ENCODE assay signal across 1 cellular context in the genomic region with DNA sequence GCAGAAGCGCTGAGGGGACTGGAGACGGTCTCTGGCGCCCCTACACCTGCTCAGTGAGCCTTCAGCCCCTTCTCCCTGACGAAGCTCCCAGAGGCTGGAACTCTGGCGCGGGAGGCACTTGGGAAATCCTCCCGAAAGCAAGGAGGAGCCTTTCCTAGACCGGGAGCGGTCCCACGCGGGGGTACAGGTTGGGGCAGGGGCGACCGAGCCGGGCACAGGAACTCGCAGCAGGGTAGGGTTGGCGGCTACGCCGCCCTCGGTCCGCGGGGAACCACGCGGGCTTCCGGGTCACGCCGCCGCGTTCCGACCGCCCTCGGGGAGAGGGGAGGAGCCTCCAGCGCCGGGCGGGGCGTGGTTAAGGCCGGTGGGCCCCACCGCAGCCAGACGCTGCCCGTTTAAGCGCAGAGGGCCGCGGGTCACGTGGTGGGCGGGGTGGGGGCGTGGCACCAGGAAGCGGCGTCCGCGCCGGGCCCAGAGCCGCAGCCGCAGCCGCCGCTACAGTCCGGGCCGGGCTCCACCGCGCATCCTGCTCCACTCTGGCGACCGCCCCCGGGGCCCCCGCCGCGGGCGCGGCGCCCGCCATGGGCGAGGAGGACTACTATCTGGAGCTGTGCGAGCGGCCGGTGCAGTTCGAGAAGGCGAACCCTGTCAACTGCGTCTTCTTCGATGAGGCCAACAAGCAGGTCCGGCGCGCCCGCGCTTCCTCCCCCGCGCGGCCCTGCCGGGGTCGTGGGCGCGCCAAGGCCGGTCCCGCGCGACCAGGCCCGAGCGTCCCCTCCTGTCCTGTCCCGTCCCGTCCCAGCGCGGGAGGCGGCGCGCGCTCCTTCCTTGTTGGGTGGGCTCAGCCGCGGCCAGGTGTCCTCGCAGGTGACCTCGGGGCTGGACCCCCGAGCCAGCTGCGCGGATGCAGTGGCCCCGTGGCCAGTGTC.
TF ChIP-seq lines count a peak whose summit lies in the region.

Gene RMC1, plus strand, starts transcription at position 474 of the 929 bp plus-strand sequence. Its CDS starts 108 bp downstream, at position 582.

TF ChIP-seq in K562, 482 proteins besides CTCF, POLR2A, EP300 and RAD21 (continued from another document and continues in another):
- TF ChIP-seq GTF2F1 (IDR thresholded peaks at IDR 0.05; ENCODE audit: low read depth, low read length) (peak; percentile 25; the same call in 1 of the 2 replicates), ZNF583 (CRISPR knock-in tag; IDR thresholded peaks at IDR 0.05) (0 out of 2 replicates have a peak, but pooled peaks have one; percentile 62), YY1 (IDR thresholded peaks at IDR 0.05; ENCODE audit: borderline replicate concordance in 1 of 3, control insufficient read depth in 1 of 3, extremely low read depth in 1 of 3, insufficient read depth in 3 of 3, insufficient read length in 1 of 3, insufficient replicate concordance in 2 of 3, low read depth in 1 of 3, low read length in 2 of 3) (peak in 1 of 3 experiments; percentile 32), ZSCAN29 (IDR thresholded peaks at IDR 0.05) (peak; percentile 75; the same call in 1 of the 2 replicates), E2F5 (CRISPR knock-in tag; IDR thresholded peaks at IDR 0.05) (peak; percentile 34; the same call in 1 of the 2 replicates), SMC3 (conservative IDR thresholded peaks at IDR 0.05; ENCODE audit: insufficient read depth, low read depth, low read length) (0 out of 2 replicates have a peak, but pooled peaks have one; percentile 8), ADNP (tag; IDR thresholded peaks at IDR 0.05) (no peak), ZNF12 (CRISPR knock-in tag; IDR thresholded peaks at IDR 0.05) (peak; percentile 45; the same call in 1 of the 2 replicates), ZNF280A (IDR thresholded peaks at IDR 0.05; ENCODE audit: low read depth, partially characterized antibody) (no peak), POLR2B (IDR thresholded peaks at IDR 0.05; ENCODE audit: low read depth, partially characterized antibody) (peak; percentile 96), GABPA (tag; conservative IDR thresholded peaks at IDR 0.05; ENCODE audit: low read depth) (peak; percentile 90), ZNF212 (CRISPR knock-in tag; IDR thresholded peaks at IDR 0.05) (no peak), CREB5 (CRISPR knock-in tag; IDR thresholded peaks at IDR 0.05) (no peak), ZNF76 (CRISPR knock-in tag; IDR thresholded peaks at IDR 0.05; ENCODE audit: borderline replicate concordance) (no peak), EGR1 (conservative IDR thresholded peaks at IDR 0.05) (peak; percentile 74), PCBP1 (IDR thresholded peaks at IDR 0.05; ENCODE audit: low read depth, low read length, poor library complexity, severe bottlenecking) (peak; percentile 91), ZNF696 (CRISPR knock-in tag; conservative IDR thresholded peaks at IDR 0.05) (no peak), MEF2D (tag; conservative IDR thresholded peaks at IDR 0.05; ENCODE audit: low read depth) (no peak; the same call in 1 of the 2 replicates), CREM (IDR thresholded peaks at IDR 0.05; ENCODE audit: low read depth) (peak; percentile 74)
- TF ChIP-seq, protein P1, sequence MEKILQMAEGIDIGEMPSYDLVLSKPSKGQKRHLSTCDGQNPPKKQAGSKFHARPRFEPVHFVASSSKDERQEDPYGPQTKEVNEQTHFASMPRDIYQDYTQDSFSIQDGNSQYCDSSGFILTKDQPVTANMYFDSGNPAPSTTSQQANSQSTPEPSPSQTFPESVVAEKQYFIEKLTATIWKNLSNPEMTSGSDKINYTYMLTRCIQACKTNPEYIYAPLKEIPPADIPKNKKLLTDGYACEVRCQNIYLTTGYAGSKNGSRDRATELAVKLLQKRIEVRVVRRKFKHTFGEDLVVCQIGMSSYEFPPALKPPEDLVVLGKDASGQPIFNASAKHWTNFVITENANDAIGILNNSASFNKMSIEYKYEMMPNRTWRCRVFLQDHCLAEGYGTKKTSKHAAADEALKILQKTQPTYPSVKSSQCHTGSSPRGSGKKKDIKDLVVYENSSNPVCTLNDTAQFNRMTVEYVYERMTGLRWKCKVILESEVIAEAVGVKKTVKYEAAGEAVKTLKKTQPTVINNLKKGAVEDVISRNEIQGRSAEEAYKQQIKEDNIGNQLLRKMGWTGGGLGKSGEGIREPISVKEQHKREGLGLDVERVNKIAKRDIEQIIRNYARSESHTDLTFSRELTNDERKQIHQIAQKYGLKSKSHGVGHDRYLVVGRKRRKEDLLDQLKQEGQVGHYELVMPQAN (IDR thresholded peaks at IDR 0.05; ENCODE audit: borderline replicate concordance): peak; percentile 85
- TF ChIP-seq, protein P2, sequence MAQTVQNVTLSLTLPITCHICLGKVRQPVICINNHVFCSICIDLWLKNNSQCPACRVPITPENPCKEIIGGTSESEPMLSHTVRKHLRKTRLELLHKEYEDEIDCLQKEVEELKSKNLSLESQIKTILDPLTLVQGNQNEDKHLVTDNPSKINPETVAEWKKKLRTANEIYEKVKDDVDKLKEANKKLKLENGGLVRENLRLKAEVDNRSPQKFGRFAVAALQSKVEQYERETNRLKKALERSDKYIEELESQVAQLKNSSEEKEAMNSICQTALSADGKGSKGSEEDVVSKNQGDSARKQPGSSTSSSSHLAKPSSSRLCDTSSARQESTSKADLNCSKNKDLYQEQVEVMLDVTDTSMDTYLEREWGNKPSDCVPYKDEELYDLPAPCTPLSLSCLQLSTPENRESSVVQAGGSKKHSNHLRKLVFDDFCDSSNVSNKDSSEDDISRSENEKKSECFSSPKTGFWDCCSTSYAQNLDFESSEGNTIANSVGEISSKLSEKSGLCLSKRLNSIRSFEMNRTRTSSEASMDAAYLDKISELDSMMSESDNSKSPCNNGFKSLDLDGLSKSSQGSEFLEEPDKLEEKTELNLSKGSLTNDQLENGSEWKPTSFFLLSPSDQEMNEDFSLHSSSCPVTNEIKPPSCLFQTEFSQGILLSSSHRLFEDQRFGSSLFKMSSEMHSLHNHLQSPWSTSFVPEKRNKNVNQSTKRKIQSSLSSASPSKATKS (CRISPR knock-in tag; IDR thresholded peaks at IDR 0.05): 0 out of 2 replicates have a peak, but pooled peaks have one; percentile 31
- TF ChIP-seq, protein P3, sequence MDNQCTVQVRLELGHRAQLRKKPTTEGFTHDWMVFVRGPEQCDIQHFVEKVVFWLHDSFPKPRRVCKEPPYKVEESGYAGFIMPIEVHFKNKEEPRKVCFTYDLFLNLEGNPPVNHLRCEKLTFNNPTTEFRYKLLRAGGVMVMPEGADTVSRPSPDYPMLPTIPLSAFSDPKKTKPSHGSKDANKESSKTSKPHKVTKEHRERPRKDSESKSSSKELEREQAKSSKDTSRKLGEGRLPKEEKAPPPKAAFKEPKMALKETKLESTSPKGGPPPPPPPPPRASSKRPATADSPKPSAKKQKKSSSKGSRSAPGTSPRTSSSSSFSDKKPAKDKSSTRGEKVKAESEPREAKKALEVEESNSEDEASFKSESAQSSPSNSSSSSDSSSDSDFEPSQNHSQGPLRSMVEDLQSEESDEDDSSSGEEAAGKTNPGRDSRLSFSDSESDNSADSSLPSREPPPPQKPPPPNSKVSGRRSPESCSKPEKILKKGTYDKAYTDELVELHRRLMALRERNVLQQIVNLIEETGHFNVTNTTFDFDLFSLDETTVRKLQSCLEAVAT (IDR thresholded peaks at IDR 0.05): 0 out of 4 replicates have a peak, but pooled peaks of 1 of the 2 experiments have one; percentile 70
- TF ChIP-seq, protein P4, sequence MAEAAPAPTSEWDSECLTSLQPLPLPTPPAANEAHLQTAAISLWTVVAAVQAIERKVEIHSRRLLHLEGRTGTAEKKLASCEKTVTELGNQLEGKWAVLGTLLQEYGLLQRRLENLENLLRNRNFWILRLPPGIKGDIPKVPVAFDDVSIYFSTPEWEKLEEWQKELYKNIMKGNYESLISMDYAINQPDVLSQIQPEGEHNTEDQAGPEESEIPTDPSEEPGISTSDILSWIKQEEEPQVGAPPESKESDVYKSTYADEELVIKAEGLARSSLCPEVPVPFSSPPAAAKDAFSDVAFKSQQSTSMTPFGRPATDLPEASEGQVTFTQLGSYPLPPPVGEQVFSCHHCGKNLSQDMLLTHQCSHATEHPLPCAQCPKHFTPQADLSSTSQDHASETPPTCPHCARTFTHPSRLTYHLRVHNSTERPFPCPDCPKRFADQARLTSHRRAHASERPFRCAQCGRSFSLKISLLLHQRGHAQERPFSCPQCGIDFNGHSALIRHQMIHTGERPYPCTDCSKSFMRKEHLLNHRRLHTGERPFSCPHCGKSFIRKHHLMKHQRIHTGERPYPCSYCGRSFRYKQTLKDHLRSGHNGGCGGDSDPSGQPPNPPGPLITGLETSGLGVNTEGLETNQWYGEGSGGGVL (CRISPR knock-in tag; IDR thresholded peaks at IDR 0.05): no peak
- TF ChIP-seq, protein P5, sequence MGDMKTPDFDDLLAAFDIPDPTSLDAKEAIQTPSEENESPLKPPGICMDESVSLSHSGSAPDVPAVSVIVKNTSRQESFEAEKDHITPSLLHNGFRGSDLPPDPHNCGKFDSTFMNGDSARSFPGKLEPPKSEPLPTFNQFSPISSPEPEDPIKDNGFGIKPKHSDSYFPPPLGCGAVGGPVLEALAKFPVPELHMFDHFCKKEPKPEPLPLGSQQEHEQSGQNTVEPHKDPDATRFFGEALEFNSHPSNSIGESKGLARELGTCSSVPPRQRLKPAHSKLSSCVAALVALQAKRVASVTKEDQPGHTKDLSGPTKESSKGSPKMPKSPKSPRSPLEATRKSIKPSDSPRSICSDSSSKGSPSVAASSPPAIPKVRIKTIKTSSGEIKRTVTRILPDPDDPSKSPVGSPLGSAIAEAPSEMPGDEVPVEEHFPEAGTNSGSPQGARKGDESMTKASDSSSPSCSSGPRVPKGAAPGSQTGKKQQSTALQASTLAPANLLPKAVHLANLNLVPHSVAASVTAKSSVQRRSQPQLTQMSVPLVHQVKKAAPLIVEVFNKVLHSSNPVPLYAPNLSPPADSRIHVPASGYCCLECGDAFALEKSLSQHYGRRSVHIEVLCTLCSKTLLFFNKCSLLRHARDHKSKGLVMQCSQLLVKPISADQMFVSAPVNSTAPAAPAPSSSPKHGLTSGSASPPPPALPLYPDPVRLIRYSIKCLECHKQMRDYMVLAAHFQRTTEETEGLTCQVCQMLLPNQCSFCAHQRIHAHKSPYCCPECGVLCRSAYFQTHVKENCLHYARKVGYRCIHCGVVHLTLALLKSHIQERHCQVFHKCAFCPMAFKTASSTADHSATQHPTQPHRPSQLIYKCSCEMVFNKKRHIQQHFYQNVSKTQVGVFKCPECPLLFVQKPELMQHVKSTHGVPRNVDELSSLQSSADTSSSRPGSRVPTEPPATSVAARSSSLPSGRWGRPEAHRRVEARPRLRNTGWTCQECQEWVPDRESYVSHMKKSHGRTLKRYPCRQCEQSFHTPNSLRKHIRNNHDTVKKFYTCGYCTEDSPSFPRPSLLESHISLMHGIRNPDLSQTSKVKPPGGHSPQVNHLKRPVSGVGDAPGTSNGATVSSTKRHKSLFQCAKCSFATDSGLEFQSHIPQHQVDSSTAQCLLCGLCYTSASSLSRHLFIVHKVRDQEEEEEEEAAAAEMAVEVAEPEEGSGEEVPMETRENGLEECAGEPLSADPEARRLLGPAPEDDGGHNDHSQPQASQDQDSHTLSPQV (IDR thresholded peaks at IDR 0.05): peak; percentile 77
